Comparison of ENCODE assay signal across 8 cellular contexts in the genomic region with DNA sequence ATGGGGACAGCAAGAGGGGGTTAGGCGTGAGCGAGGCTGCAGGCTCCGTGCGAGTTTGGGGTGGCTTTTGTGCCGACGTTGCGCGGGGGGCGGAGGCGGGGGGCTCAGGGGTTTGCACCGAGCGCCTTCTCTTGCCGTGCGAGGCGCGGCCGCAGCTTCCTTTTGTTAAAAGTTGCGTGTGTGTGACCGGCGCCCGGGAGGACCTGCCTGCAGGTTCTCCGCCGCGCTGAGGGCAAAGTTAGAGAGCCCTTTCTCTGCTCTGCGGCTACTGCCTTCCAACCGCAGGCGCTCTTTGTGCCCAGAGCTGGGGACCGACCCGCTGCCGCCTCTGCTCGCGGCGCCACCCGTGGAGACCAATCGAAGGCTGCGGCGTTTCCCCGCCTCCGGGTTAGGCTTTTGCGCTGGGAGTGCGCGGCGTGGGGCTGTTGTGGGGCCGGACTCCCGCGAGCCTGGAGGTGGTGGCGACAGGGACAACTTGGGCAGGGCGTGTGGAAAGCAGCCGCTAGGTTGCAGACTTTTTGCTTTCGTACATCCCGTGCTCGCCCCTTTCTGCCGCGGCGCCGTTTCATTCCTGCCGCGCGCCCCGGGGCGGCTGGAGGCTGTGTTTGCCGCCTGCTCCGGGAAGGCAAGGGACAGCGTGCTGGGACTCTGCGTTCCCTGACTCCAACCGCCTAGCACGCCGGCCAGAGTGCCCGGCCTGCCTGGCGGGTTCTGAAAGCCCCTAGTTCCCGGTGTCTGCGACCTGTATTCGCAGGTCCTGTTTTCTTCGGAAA. TPM values are rescaled to one million over a fixed set of nuclear protein-coding genes. Genes with fewer than 3 reads are reported as not detected.
DNase-seq lines count a peak whose midpoint lies in the region; ATAC-seq, FAIRE-seq and TF ChIP-seq lines count a peak whose summit lies in the region.

No MANE protein-coding gene starts in this region.

- H3K4me3 Mint-ChIP-seq in activated naive CD8-positive, alpha-beta T cell: peak overlapping the region; percentile 80
- peak overlapping the region; percentile 84 for H3K4me3 Mint-ChIP-seq in osteocyte (ENCODE audit: unreplicated experiment)

- DNase-seq in GM12865 (ENCODE audit: low read depth) (peak; percentile 36), NOMO-1 treated with DMSO at 0.1 percent for 48 hours (lab: John Stamatoyannopoulos, UW; ENCODE audit: unreplicated experiment) (peak; percentile 64), left ventricle myocardium inferior (peak; percentile 52), osteocyte (ENCODE audit: extremely low spot score, unreplicated experiment) (peak; percentile 85), GM19239 (ENCODE audit: insufficient read length, low spot score) (no peak)

- no peak for FAIRE-seq in GM19239 (lab: Jason Lieb, UNC)

- no peaks in the 10 kb centered on the region for H3K36me3 Mint-ChIP-seq in activated naive CD8-positive, alpha-beta T cell
- H3K36me3 Mint-ChIP-seq in osteocyte (ENCODE audit: unreplicated experiment): no peaks in the 10 kb centered on the region

- H3K4me3 ChIP-seq in GM12865 (ENCODE audit: low read depth, low read length) (peak overlapping the region; percentile 40), left ventricle myocardium inferior (peak overlapping the region; percentile 71)

- H3K27me3 ChIP-seq in left ventricle myocardium inferior (ENCODE audit: low read depth): peaks cover 44% of the 10 kb centered on the region

- H3K27me3 Mint-ChIP-seq in activated naive CD8-positive, alpha-beta T cell: peaks cover 46% of the 10 kb centered on the region
- peaks cover 9% of the 10 kb centered on the region for H3K27me3 Mint-ChIP-seq in osteocyte (ENCODE audit: unreplicated experiment)

- H3K9me3 ChIP-seq in left ventricle myocardium inferior (replicated peaks): no peaks in the 10 kb centered on the region

- peaks cover 18% of the 10 kb centered on the region for H3K4me1 Mint-ChIP-seq in activated naive CD8-positive, alpha-beta T cell (ENCODE audit: low read depth)
- H3K4me1 Mint-ChIP-seq in osteocyte (ENCODE audit: unreplicated experiment): peaks cover 50% of the 10 kb centered on the region

- ATAC-seq in HG02798 (IDR thresholded peaks at IDR 0.05; ENCODE audit: poor library complexity, unreplicated experiment): peak; percentile 45
- ATAC-seq in GM18517 (IDR thresholded peaks at IDR 0.05; ENCODE audit: unreplicated experiment): no peak

- H3K27ac Mint-ChIP-seq in activated naive CD8-positive, alpha-beta T cell: no peak overlapping the region
- H3K27ac Mint-ChIP-seq in osteocyte (ENCODE audit: unreplicated experiment): no peak overlapping the region

- H3K36me3 ChIP-seq in left ventricle myocardium inferior: no peaks in the 10 kb centered on the region

- H3K4me1 ChIP-seq in left ventricle myocardium inferior: peaks cover 40% of the 10 kb centered on the region

- TF ChIP-seq CTCF in GM12865 (IDR thresholded peaks at IDR 0.05; ENCODE audit: insufficient read depth, low read depth, low read length, missing control alignments) (peak; percentile 8), left ventricle myocardium inferior (IDR thresholded peaks at IDR 0.05; ENCODE audit: borderline replicate concordance) (peak; percentile 53), osteocyte (IDR thresholded peaks at IDR 0.05) (peak; percentile 49)

- intact Hi-C loops in left ventricle myocardium inferior (cut with micrococcal nuclease): no loop called here

- peak overlapping the region; percentile 24 for H3K27ac ChIP-seq in left ventricle myocardium inferior (replicated peaks)

- no peaks in the 10 kb centered on the region for H3K9me3 Mint-ChIP-seq in activated naive CD8-positive, alpha-beta T cell (ENCODE audit: low read depth)
- no peaks in the 10 kb centered on the region for H3K9me3 Mint-ChIP-seq in osteocyte (ENCODE audit: unreplicated experiment)

RNA-seq across cellular contexts. Expression of a gene that starts 0.8 kb away (rescaled TPM):
- total RNA-seq in left ventricle myocardium inferior (1.2 TPM), osteocyte (10.8 and 11.6 TPM in 2 replicates)
